Comparison of ENCODE assay signal across 1 cellular context in genomic region chr4:107654694-107655093, GRCh38.
TF ChIP-seq lines count a peak whose summit lies in the region.

No MANE protein-coding gene starts in this region.

TF ChIP-seq in GM23338, 12 proteins besides CTCF, POLR2A, EP300 and RAD21 (continued from another document):
- TF ChIP-seq ZNF462 (CRISPR knock-in tag; IDR thresholded peaks at IDR 0.05): no peak
- TF ChIP-seq STAT1 (IDR thresholded peaks at IDR 0.05; ENCODE audit: unreplicated experiment): no peak
- TF ChIP-seq, protein P1, sequence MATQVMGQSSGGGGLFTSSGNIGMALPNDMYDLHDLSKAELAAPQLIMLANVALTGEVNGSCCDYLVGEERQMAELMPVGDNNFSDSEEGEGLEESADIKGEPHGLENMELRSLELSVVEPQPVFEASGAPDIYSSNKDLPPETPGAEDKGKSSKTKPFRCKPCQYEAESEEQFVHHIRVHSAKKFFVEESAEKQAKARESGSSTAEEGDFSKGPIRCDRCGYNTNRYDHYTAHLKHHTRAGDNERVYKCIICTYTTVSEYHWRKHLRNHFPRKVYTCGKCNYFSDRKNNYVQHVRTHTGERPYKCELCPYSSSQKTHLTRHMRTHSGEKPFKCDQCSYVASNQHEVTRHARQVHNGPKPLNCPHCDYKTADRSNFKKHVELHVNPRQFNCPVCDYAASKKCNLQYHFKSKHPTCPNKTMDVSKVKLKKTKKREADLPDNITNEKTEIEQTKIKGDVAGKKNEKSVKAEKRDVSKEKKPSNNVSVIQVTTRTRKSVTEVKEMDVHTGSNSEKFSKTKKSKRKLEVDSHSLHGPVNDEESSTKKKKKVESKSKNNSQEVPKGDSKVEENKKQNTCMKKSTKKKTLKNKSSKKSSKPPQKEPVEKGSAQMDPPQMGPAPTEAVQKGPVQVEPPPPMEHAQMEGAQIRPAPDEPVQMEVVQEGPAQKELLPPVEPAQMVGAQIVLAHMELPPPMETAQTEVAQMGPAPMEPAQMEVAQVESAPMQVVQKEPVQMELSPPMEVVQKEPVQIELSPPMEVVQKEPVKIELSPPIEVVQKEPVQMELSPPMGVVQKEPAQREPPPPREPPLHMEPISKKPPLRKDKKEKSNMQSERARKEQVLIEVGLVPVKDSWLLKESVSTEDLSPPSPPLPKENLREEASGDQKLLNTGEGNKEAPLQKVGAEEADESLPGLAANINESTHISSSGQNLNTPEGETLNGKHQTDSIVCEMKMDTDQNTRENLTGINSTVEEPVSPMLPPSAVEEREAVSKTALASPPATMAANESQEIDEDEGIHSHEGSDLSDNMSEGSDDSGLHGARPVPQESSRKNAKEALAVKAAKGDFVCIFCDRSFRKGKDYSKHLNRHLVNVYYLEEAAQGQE (IDR thresholded peaks at IDR 0.05; ENCODE audit: unreplicated experiment): no peak
- TF ChIP-seq NANOG (IDR thresholded peaks at IDR 0.05; ENCODE audit: borderline replicate concordance): no peak
- TF ChIP-seq POLR2AphosphoS5 (IDR thresholded peaks at IDR 0.05; ENCODE audit: low read depth): no peak
- TF ChIP-seq EZH2 (IDR thresholded peaks at IDR 0.05; ENCODE audit: low read depth, unreplicated experiment): no peak
